In genomic region chr7:65216469-65216868, GRCh38 we compare ENCODE assay signal across 8 cellular contexts.
DNase-seq lines count a peak whose midpoint lies in the region; ATAC-seq and TF ChIP-seq lines count a peak whose summit lies in the region.

No MANE protein-coding gene starts in this region.

- TF ChIP-seq CTCF in SU-DHL-6 (IDR thresholded peaks at IDR 0.05; ENCODE audit: insufficient read depth, low read length, poor library complexity, severe bottlenecking) (peak; percentile 81), astrocyte of the cerebellum (IDR thresholded peaks at IDR 0.05; ENCODE audit: low read depth, low read length, missing control alignments) (peak; percentile 72)

- DNase-seq in COLO668 (lab: John Stamatoyannopoulos, UW; ENCODE audit: unreplicated experiment) (peak; percentile 86), MG63 (peak; percentile 17), astrocyte of the cerebellum (ENCODE audit: low read depth) (peak; percentile 9), kidney tubule cell (ENCODE audit: low spot score) (peak; percentile 71), NCI-H1694 treated with DMSO at 0.1 percent for 48 hours (lab: John Stamatoyannopoulos, UW) (no peak)
- peak; percentile 67 for DNase-seq in stimulated activated CD8-positive, alpha-beta memory T cell treated with anti-CD3 and anti-CD28 coated beads, Interleukin-4, amount 100 ng/mL, for 48 hours

- peak overlapping the region; percentile 13 for H3K4me2 ChIP-seq in SU-DHL-6 (ENCODE audit: low read depth, low read length, poor library complexity, severe bottlenecking)

- H3K27me3 ChIP-seq in MG63, result no peaks in the 10 kb centered on the region
- H3K27me3 ChIP-seq in SU-DHL-6 (ENCODE audit: low read length), result no peaks in the 10 kb centered on the region

- H3K79me2 ChIP-seq in SU-DHL-6 (ENCODE audit: insufficient read depth, low read length), result no peaks in the 10 kb centered on the region

- H3K9me3 ChIP-seq in MG63 (no peaks in the 10 kb centered on the region), SU-DHL-6 (ENCODE audit: insufficient read depth, low read length) (no peaks in the 10 kb centered on the region)

- no peaks in the 10 kb centered on the region for H4K20me1 ChIP-seq in SU-DHL-6 (ENCODE audit: low read depth, low read length)

- H3K27ac ChIP-seq in SU-DHL-6 (ENCODE audit: low read depth, low read length), result no peak overlapping the region

- H3K9ac ChIP-seq in SU-DHL-6 (ENCODE audit: low read length), result no peak overlapping the region

- in situ Hi-C loops in astrocyte of the cerebellum (cut with HindIII; ENCODE audit: low sequenced_read_pairs), result no loop called here

- H3F3A ChIP-seq in SU-DHL-6 (ENCODE audit: insufficient read depth), result no peaks in the 10 kb centered on the region

- no peaks in the 10 kb centered on the region for H3K9me2 ChIP-seq in SU-DHL-6 (replicated peaks; ENCODE audit: insufficient read depth, low read length)

- peak; percentile 71 for ATAC-seq in GM21367 (IDR thresholded peaks at IDR 0.05; ENCODE audit: unreplicated experiment)

- H2AFZ ChIP-seq in SU-DHL-6 (ENCODE audit: low read depth, low read length, severe bottlenecking), result no peak overlapping the region

- no peak overlapping the region for H3K4me3 ChIP-seq in MG63
- H3K4me3 ChIP-seq in SU-DHL-6 (ENCODE audit: insufficient read depth, low read length, poor library complexity, severe bottlenecking), result no peak overlapping the region
- H3K4me3 ChIP-seq in astrocyte of the cerebellum (ENCODE audit: low read depth, low read length), result no peak overlapping the region

- no peaks in the 10 kb centered on the region for H3K36me3 ChIP-seq in MG63
- no peaks in the 10 kb centered on the region for H3K36me3 ChIP-seq in SU-DHL-6 (ENCODE audit: low read length)
